In genomic region chr10:106577266-106577665, GRCh38 we compare ENCODE assay signal across 15 cellular contexts.
DNase-seq lines count a peak whose midpoint lies in the region; FAIRE-seq and TF ChIP-seq lines count a peak whose summit lies in the region.
"Had no signal": no experiment of that assay in that cellular context is flagged by ENCODE, and none has a peak within 500 bp of the region (broad histone marks: within the 10 kb centered on the region; RNA-seq: fewer than 3 reads in every experiment).

No MANE protein-coding gene starts in this region.

- peaks cover 3% of the 10 kb centered on the region for H3K4me1 ChIP-seq in hepatocyte (ENCODE audit: insufficient read depth)
- H3K4me1 ChIP-seq: vagina had no signal

- DNase-seq in Caki2 (ENCODE audit: low read depth) (peak; percentile 68), M059J (ENCODE audit: low read depth) (peak; percentile 74), amniotic epithelial cell (ENCODE audit: low read depth) (peak; percentile 68), hepatocyte (ENCODE audit: low spot score) (peak; percentile 59), HuH-7.5 (ENCODE audit: low spot score) (no peak), RCC 7860 (ENCODE audit: low spot score) (no peak), NCI-H2029 treated with DMSO at 0.1 percent for 48 hours (lab: John Stamatoyannopoulos, UW) (no peak), NCI-H2227 treated with DMSO at 0.1 percent for 48 hours (lab: John Stamatoyannopoulos, UW) (no peak)
- DNase-seq: NCI-H446 treated with DMSO at 0.1 percent for 48 hours; SHP77; stimulated activated CD4-positive, alpha-beta T cell treated with anti-CD3 and anti-CD28 coated beads, Interleukin-2, amount 100 ng/mL, for 24 hours had no signal

- no peaks in the 10 kb centered on the region for H3K36me3 ChIP-seq in hepatocyte (replicated peaks; ENCODE audit: insufficient read depth, low read depth)
- H3K36me3 ChIP-seq: vagina had no signal

- 36% methylated on average over 9 of the region's 9 CpGs for WGBS in hepatocyte (ENCODE audit: low lambda C conversion rate, missing lambda C conversion rate)

- H3K4me2 ChIP-seq in hepatocyte = peak overlapping the region; percentile 60

- no peaks in the 10 kb centered on the region for H4K20me1 ChIP-seq in hepatocyte (ENCODE audit: insufficient read depth, poor library complexity, severe bottlenecking)

- no peak for FAIRE-seq in RCC 7860 (lab: Jason Lieb, UNC)
- FAIRE-seq: D721Med, islet of Langerhans, TTC549 had no signal

- in situ Hi-C loops in Caki2 (cut with HindIII; ENCODE audit: low pct_unique_long_range_greater_than_20kb, low sequenced_read_pairs) = no loop called here

- H3K9me2 ChIP-seq in hepatocyte (replicated peaks; ENCODE audit: insufficient read depth) = no peaks in the 10 kb centered on the region

- peak overlapping the region; percentile 48 for H3K27ac ChIP-seq in hepatocyte
- H3K27ac ChIP-seq: vagina had no signal

- no peaks in the 10 kb centered on the region for H3K27me3 ChIP-seq in hepatocyte
- H3K27me3 ChIP-seq: vagina had no signal

- H3K4me3 ChIP-seq in hepatocyte = no peak overlapping the region
- H3K4me3 ChIP-seq: vagina had no signal

- no peaks in the 10 kb centered on the region for H3K79me2 ChIP-seq in hepatocyte

- H3K9me3 ChIP-seq in hepatocyte (ENCODE audit: low read depth) = no peaks in the 10 kb centered on the region
- H3K9me3 ChIP-seq: vagina had no signal

- H2AFZ ChIP-seq in hepatocyte = peak overlapping the region; percentile 13

- no peak for TF ChIP-seq CTCF in hepatocyte (IDR thresholded peaks at IDR 0.05; ENCODE audit: poor library complexity)

Comparison
In these comparisons a context has a peak if more than half of its experiments do, and no peak if none do; other contexts are left out.
1. DNase-seq: peak in Caki2 (single experiment), M059J (single experiment), amniotic epithelial cell (single experiment) and hepatocyte (single experiment); none in HuH-7.5 (single experiment), RCC 7860 (single experiment), NCI-H2029 treated with DMSO at 0.1 percent for 48 hours (single experiment) and NCI-H2227 treated with DMSO at 0.1 percent for 48 hours (single experiment).